8 cellular contexts compared by ENCODE assay signal in genomic region chr5:43007246-43007910, GRCh38. TPM values are rescaled to one million over a fixed set of nuclear protein-coding genes. Genes with fewer than 3 reads are reported as not detected.
A peak's percentile ranks its signal among the peaks of the same experiment; 100 is the strongest.
DNase-seq lines count a peak whose midpoint lies in the region; ATAC-seq and TF ChIP-seq lines count a peak whose summit lies in the region.

No MANE protein-coding gene starts in this region.

- H4K8ac ChIP-seq in IMR-90 (ENCODE audit: low read depth in 2 of 2, low read length in 2 of 2), result peak overlapping the region; percentile 96 to 100

- H3K36me3 ChIP-seq in BLaER1 treated with 17β-estradiol and CSF1 and Interleukin-3, amounts not matched to agents 10 nM and 100 nM, result peaks cover 0 to 24% (median 0%) of the 10 kb centered on the region in 11 experiments; a peak in 4 of 22 replicates
- no peaks in the 10 kb centered on the region for H3K36me3 ChIP-seq in IMR-90 (ENCODE audit: control insufficient read depth, insufficient read depth, low read length)
- no peaks in the 10 kb centered on the region for H3K36me3 ChIP-seq in esophagus squamous epithelium

- H2BK5ac ChIP-seq in IMR-90 (ENCODE audit: low read depth, low read length, poor library complexity, severe bottlenecking), result peak overlapping the region; percentile 96

- no peaks in the 10 kb centered on the region for H4K20me1 ChIP-seq in BLaER1 treated with 17β-estradiol and CSF1 and Interleukin-3, amounts not matched to agents 10 nM and 100 nM
- no peaks in the 10 kb centered on the region; the same call in 1 of the 2 replicates for H4K20me1 ChIP-seq in IMR-90 (ENCODE audit: insufficient read depth, low read length)

- peak overlapping the region; percentile 99 for H2AK5ac ChIP-seq in IMR-90 (ENCODE audit: low read depth, low read length)

- H3K4ac ChIP-seq in IMR-90 (ENCODE audit: low read depth, low read length), result peak overlapping the region; percentile 100

- peak overlapping the region; percentile 97 for H3K18ac ChIP-seq in IMR-90 (ENCODE audit: low read depth, low read length)

- peak overlapping the region; percentile 80 to 96 (median 92) for H3K9ac ChIP-seq in BLaER1 treated with 17β-estradiol and CSF1 and Interleukin-3, amounts not matched to agents 10 nM and 100 nM
- peak overlapping the region; percentile 65 for H3K9ac ChIP-seq in IMR-90 (ENCODE audit: low read depth, low read length)

- no TSS peak for BruUV-seq in IMR-90 (replicated peaks; lab: Mats Ljungman, UMichigan)

- dilution Hi-C loops in IMR-90 (cut with HindIII; ENCODE audit: low sequenced_read_pairs, unreplicated experiment), result no loop called here

- H3K4me2 ChIP-seq in BLaER1 treated with 17β-estradiol and CSF1 and Interleukin-3, amounts not matched to agents 10 nM and 100 nM, result peak overlapping the region; percentile 81 to 96 (median 93)
- H3K4me2 ChIP-seq in IMR-90 (ENCODE audit: low read depth, low read length), result peak overlapping the region; percentile 78

- peaks cover 24 to 49% (median 38%) of the 10 kb centered on the region in 10 experiments for H3K4me1 ChIP-seq in BLaER1 treated with 17β-estradiol and CSF1 and Interleukin-3, amounts not matched to agents 10 nM and 100 nM
- H3K4me1 ChIP-seq in IMR-90 (ENCODE audit: control insufficient read depth, insufficient read depth, low read length) (peaks cover 19% of the 10 kb centered on the region), esophagus squamous epithelium (peaks cover 0 to 44% (median 24%) of the 10 kb centered on the region in 3 donors)

- H3K27me3 ChIP-seq in BLaER1 treated with 17β-estradiol and CSF1 and Interleukin-3, amounts not matched to agents 10 nM and 100 nM, result peaks cover 0 to 2% (median 0%) of the 10 kb centered on the region in 11 experiments; a peak in 4 of 22 replicates
- H3K27me3 ChIP-seq in IMR-90 (ENCODE audit: control insufficient read depth, insufficient read depth, low read length), result no peaks in the 10 kb centered on the region
- H3K27me3 ChIP-seq in esophagus squamous epithelium, result peaks cover 0 to 90% (median 4%) of the 10 kb centered on the region in 4 donors

- peak overlapping the region; percentile 94 for H2AFZ ChIP-seq in IMR-90 (replicated peaks; ENCODE audit: low read length, poor library complexity)

- no peak for TF ChIP-seq RAD21 in IMR-90 (IDR thresholded peaks at IDR 0.05; ENCODE audit: low read length)

- CTCF ChIA-PET in IMR-90 (lab: Yijun Ruan, JAX), result interaction anchor here (0.6 to 1.8 kb wide), 6 partner anchors 10 to 1919 kb away, joined by 3 to 5 read pairs (median 4); no protein-coding TSS in a partner anchor

- peaks cover 4% of the 10 kb centered on the region for H3K36me3 Mint-ChIP-seq in activated T-cell treated with anti-CD3 and anti-CD28 coated beads, Interleukin-2, amount 50 U/mL, for 24 hours (ENCODE audit: low read depth)

- H3K27me3 Mint-ChIP-seq in activated T-cell treated with anti-CD3 and anti-CD28 coated beads, Interleukin-2, amount 50 U/mL, for 24 hours, result no peaks in the 10 kb centered on the region

- peak; percentile 19 for ATAC-seq in GM21423 (IDR thresholded peaks at IDR 0.05; ENCODE audit: unreplicated experiment)
- ATAC-seq in IMR-90 (ENCODE audit: low read depth), result peak; percentile 51

- H3K27ac ChIP-seq in BLaER1 treated with 17β-estradiol and CSF1 and Interleukin-3, amounts not matched to agents 10 nM and 100 nM, result peak overlapping the region; percentile 82 to 99 (median 97)
- H3K27ac ChIP-seq in IMR-90 (ENCODE audit: insufficient read depth, low read length) (peak overlapping the region; percentile 90), esophagus squamous epithelium (peak overlapping the region; percentile 74 to 95 (median 92))

- peak overlapping the region; percentile 96 for H3K27ac Mint-ChIP-seq in activated T-cell treated with anti-CD3 and anti-CD28 coated beads, Interleukin-2, amount 50 U/mL, for 24 hours

- H3K14ac ChIP-seq in IMR-90 (replicated peaks; ENCODE audit: low read depth, low read length), result peak overlapping the region; percentile 100

- in situ Hi-C loops in IMR-90 (cut with MboI; ENCODE audit: low sequenced_read_pairs), result no loop called here

- 0 out of 2 replicates have a peak, but pooled peaks have one; percentile 26 for TF ChIP-seq POLR2A in IMR-90 (IDR thresholded peaks at IDR 0.05; ENCODE audit: low read depth, low read length)
- TF ChIP-seq POLR2A in esophagus squamous epithelium (IDR thresholded peaks at IDR 0.05), result no peak

- H3K9me1 ChIP-seq in IMR-90 (ENCODE audit: insufficient read depth, low read length), result peaks cover 7% of the 10 kb centered on the region

- peak overlapping the region; percentile 100 for H3K23ac ChIP-seq in IMR-90 (ENCODE audit: low read depth, low read length)

- TF ChIP-seq CTCF in IMR-90 (conservative IDR thresholded peaks at IDR 0.05; ENCODE audit: low read depth, low read length) (no peak), esophagus squamous epithelium (IDR thresholded peaks at IDR 0.05) (no peak)

- H2AK9ac ChIP-seq in IMR-90 (replicated peaks; ENCODE audit: low read depth, low read length, poor library complexity), result peak overlapping the region; percentile 99

- peak overlapping the region; percentile 86 for H2BK20ac ChIP-seq in IMR-90 (ENCODE audit: low read depth, low read length)

- H2BK120ac ChIP-seq in IMR-90 (ENCODE audit: low read depth, low read length), result peak overlapping the region; percentile 97

- POLR2A ChIA-PET in IMR-90 (lab: Charles Lee; ENCODE audit: unreplicated experiment), result interaction anchor here (0.6 to 1.5 kb wide), 13 partner anchors 8 to 114 kb away, joined by 3 to 7 read pairs (median 3); partner anchors contain the start of gene ZNF131

- intact Hi-C loops in IMR-90 (cut with micrococcal nuclease), result no loop called here
- intact Hi-C loops in esophagus squamous epithelium (cut with DNase I), result no loop called here

- 1% methylated on average over 25 of the region's 27 CpGs; no CpG with 5 or more reads in 1 of the 2 experiments for WGBS in IMR-90 (ENCODE audit: extremely low coverage in 2 of 2, insufficient read length in 1 of 2), 2 experiments
- 3 to 4% methylated on average over 19 to 27 of the region's 27 CpGs for WGBS in esophagus squamous epithelium, 2 donors

- H3K56ac ChIP-seq in IMR-90 (ENCODE audit: extremely low read depth, insufficient read depth, low read length), result peak overlapping the region; percentile 99

- no peaks in the 10 kb centered on the region for H3K9me3 Mint-ChIP-seq in activated T-cell treated with anti-CD3 and anti-CD28 coated beads, Interleukin-2, amount 50 U/mL, for 24 hours

- H3K4me3 ChIP-seq in BLaER1 treated with 17β-estradiol and CSF1 and Interleukin-3, amounts not matched to agents 10 nM and 100 nM, result peak overlapping the region; percentile 49 to 78 (median 69)
- H3K4me3 ChIP-seq in IMR-90 (ENCODE audit: insufficient read depth, low read depth, low read length), result peak overlapping the region; percentile 49
- peak overlapping the region; percentile 29 to 70 (median 50) for H3K4me3 ChIP-seq in esophagus squamous epithelium

- H3K4me1 Mint-ChIP-seq in activated T-cell treated with anti-CD3 and anti-CD28 coated beads, Interleukin-2, amount 50 U/mL, for 24 hours (ENCODE audit: low read depth), result peaks cover 40% of the 10 kb centered on the region

- H3K4me3 Mint-ChIP-seq in activated T-cell treated with anti-CD3 and anti-CD28 coated beads, Interleukin-2, amount 50 U/mL, for 24 hours, result peak overlapping the region; percentile 84

- peak overlapping the region; percentile 98 for H4K5ac ChIP-seq in IMR-90 (ENCODE audit: low read depth, low read length)

- H4K91ac ChIP-seq in IMR-90 (ENCODE audit: insufficient read depth, low read depth, low read length), result peak overlapping the region; percentile 100

- H2BK15ac ChIP-seq in IMR-90 (ENCODE audit: low read depth, low read length), result peak overlapping the region; percentile 98

- DNase-seq in IMR-90 (peak; percentile 91), OCI-M2 (lab: John Stamatoyannopoulos, UW; ENCODE audit: unreplicated experiment) (peak; percentile 87), esophagus squamous epithelium (lab: John Stamatoyannopoulos, UW) (peak; percentile 21), myocyte (ENCODE audit: low read depth) (peak; percentile 95)
- peak; percentile 85 for DNase-seq in activated T-cell treated with anti-CD3 and anti-CD28 coated beads, Interleukin-2, amount 50 U/mL, for 24 hours
- peak in 5 of 6 experiments; percentile 64 to 98 (median 73) for DNase-seq in stimulated activated naive CD4-positive, alpha-beta T cell (lab: John Stamatoyannopoulos, UW)

- H3K79me1 ChIP-seq in IMR-90 (ENCODE audit: low read depth in 1 of 2, low read length in 2 of 2), result peaks cover 9 to 33% of the 10 kb centered on the region in 2 experiments; a peak in 3 of 4 replicates

- no peaks in the 10 kb centered on the region for H3K9me3 ChIP-seq in BLaER1 treated with 17β-estradiol and CSF1 and Interleukin-3, amounts not matched to agents 10 nM and 100 nM (replicated peaks in 1 of 11)
- H3K9me3 ChIP-seq in IMR-90 (ENCODE audit: control insufficient read depth, insufficient read depth, low read length), result no peaks in the 10 kb centered on the region
- H3K9me3 ChIP-seq in esophagus squamous epithelium, result no peaks in the 10 kb centered on the region

TF ChIP-seq in IMR-90, 13 proteins besides CTCF, POLR2A, EP300 and RAD21:
- TF ChIP-seq BHLHE40 (IDR thresholded peaks at IDR 0.05; ENCODE audit: low read depth, low read length) (0 out of 2 replicates have a peak, but pooled peaks have one; percentile 10), MAZ (IDR thresholded peaks at IDR 0.05; ENCODE audit: borderline replicate concordance, low read depth, low read length) (no peak), CEBPB (IDR thresholded peaks at IDR 0.05; ENCODE audit: low read depth, low read length) (peak; percentile 95)
TF ChIP-seq in IMR-90: peak in this region for 2.

RNA-seq across cellular contexts. Expression of gene ANXA2R, which starts 32.7 kb away (rescaled TPM):
- total RNA-seq in IMR-90 (2012; rRNA removed), result 1.3 and 1.4 TPM in 2 replicates
- 2.5 and 3.6 TPM in 2 replicates for polyA plus RNA-seq in IMR-90 (2012; rRNA removed)
- polyA plus RNA-seq in IMR-90 (2012; cell fraction: cytosol; rRNA removed), result 3.5 and 4.5 TPM in 2 replicates
- polyA plus RNA-seq in IMR-90 (2012; cell fraction: nucleus; rRNA removed; ENCODE audit: low replicate concordance), result 3.9 and 4.1 TPM in 2 replicates
- 1 to 10 TPM in 2 of 4 donors, under 1 TPM in 2; 0.57 to 2.5 (median 1.6) TPM for total RNA-seq in esophagus squamous epithelium
- 0.86 and 0.88 TPM in 2 replicates for total RNA-seq in myocyte
- 1.0 TPM for polyA plus RNA-seq in myocyte (2012)

Comparison
In these comparisons a context has a peak if more than half of its experiments do, and no peak if none do; other contexts are left out.
1. Peak in every context shown above with its lines: DNase-seq, ATAC-seq, H3K4me3 ChIP-seq and H3K27ac ChIP-seq.
2. DNase-seq: peak in every context shown above with its lines; median percentile 95 in myocyte; 91 in IMR-90; 87 in OCI-M2; 85 in activated T-cell treated with anti-CD3 and anti-CD28 coated beads, Interleukin-2, amount 50 U/mL, for 24 hours; 73 in stimulated activated naive CD4-positive, alpha-beta T cell; 21 in esophagus squamous epithelium.